In the genomic region with DNA sequence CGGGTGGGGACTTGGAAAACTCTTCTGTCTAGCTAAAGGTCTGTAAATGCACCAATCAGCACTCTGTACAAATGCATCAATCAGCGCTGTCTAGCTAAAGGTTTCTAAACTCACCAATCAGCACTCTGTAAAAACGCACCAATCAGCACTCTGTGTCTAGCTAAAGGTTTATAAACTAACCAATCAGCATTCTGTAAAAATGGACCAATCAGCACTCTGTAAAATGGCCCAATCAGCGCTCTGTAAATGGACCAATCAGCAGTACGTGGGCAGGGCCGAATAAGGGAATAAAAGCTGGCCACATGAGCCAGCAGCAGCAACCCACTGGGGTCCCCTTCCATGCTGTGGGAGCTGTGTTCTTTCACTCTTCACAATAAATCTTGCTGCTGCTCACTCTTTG, we compare ENCODE assay signal across 1 cellular context.
A peak's percentile ranks its signal among the peaks of the same experiment; 100 is the strongest.
TF ChIP-seq lines count a peak whose summit lies in the region.

No MANE protein-coding gene starts in this region.

TF ChIP-seq in HepG2, 621 proteins besides CTCF, POLR2A, EP300 and RAD21 (continued from another document):
- TF ChIP-seq ZNF83 (CRISPR knock-in tag; IDR thresholded peaks at IDR 0.05; ENCODE audit: borderline replicate concordance) (no peak), MAFF (IDR thresholded peaks at IDR 0.05; ENCODE audit: low read depth, low read length) (peak; percentile 82), TMF1 (CRISPR knock-in tag; IDR thresholded peaks at IDR 0.05; ENCODE audit: low read depth) (no peak), MAFK (conservative IDR thresholded peaks at IDR 0.05 in 1 of 2, IDR thresholded peaks at IDR 0.05 in 1 of 2; ENCODE audit: low read length in 2 of 2) (peak; percentile 79 to 88), ZFP41 (CRISPR knock-in tag; IDR thresholded peaks at IDR 0.05; ENCODE audit: borderline replicate concordance) (no peak), ZNF883 (CRISPR knock-in tag; IDR thresholded peaks at IDR 0.05; ENCODE audit: not compliant biosample characterization) (no peak), TP53 (CRISPR knock-in tag; conservative IDR thresholded peaks at IDR 0.05) (no peak), RARA (CRISPR knock-in tag; IDR thresholded peaks at IDR 0.05) (no peak), NFYB (CRISPR knock-in tag; IDR thresholded peaks at IDR 0.05) (peak; percentile 73), GATAD1 (CRISPR knock-in tag; IDR thresholded peaks at IDR 0.05) (no peak), ZNF790 (CRISPR knock-in tag; IDR thresholded peaks at IDR 0.05; ENCODE audit: borderline replicate concordance) (no peak), NFYC (CRISPR knock-in tag; IDR thresholded peaks at IDR 0.05) (peak; percentile 73), SALL1 (CRISPR knock-in tag; IDR thresholded peaks at IDR 0.05) (no peak)
- TF ChIP-seq, protein P1, sequence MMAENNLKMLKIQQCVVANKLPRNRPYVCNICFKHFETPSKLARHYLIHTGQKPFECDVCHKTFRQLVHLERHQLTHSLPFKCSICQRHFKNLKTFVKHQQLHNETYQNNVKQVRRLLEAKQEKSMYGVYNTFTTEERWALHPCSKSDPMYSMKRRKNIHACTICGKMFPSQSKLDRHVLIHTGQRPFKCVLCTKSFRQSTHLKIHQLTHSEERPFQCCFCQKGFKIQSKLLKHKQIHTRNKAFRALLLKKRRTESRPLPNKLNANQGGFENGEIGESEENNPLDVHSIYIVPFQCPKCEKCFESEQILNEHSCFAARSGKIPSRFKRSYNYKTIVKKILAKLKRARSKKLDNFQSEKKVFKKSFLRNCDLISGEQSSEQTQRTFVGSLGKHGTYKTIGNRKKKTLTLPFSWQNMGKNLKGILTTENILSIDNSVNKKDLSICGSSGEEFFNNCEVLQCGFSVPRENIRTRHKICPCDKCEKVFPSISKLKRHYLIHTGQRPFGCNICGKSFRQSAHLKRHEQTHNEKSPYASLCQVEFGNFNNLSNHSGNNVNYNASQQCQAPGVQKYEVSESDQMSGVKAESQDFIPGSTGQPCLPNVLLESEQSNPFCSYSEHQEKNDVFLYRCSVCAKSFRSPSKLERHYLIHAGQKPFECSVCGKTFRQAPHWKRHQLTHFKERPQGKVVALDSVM (CRISPR knock-in tag; IDR thresholded peaks at IDR 0.05), result no peak
- TF ChIP-seq, protein P2, sequence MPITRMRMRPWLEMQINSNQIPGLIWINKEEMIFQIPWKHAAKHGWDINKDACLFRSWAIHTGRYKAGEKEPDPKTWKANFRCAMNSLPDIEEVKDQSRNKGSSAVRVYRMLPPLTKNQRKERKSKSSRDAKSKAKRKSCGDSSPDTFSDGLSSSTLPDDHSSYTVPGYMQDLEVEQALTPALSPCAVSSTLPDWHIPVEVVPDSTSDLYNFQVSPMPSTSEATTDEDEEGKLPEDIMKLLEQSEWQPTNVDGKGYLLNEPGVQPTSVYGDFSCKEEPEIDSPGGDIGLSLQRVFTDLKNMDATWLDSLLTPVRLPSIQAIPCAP (CRISPR knock-in tag; IDR thresholded peaks at IDR 0.05; ENCODE audit: low read depth), result no peak
